ENCODE assay signal across 13 cellular contexts in genomic region chr11:107777094-107777493, GRCh38.
A peak's percentile ranks its signal among the peaks of the same experiment; 100 is the strongest.
DNase-seq lines count a peak whose midpoint lies in the region; ATAC-seq lines count a peak whose summit lies in the region.
"Had no signal": no experiment of that assay in that cellular context is flagged by ENCODE, and none has a peak within 500 bp of the region (broad histone marks: within the 10 kb centered on the region; RNA-seq: fewer than 3 reads in every experiment).

No MANE protein-coding gene starts in this region.

- H3K9me3 Mint-ChIP-seq in stimulated activated naive B cell treated with anti-CD40 and anti-IgM and Interleukin-4, amounts not matched to agents 10 μg/mL and 1 μg/mL and 100 μg/mL, for 72 hours: no peaks in the 10 kb centered on the region
- no peaks in the 10 kb centered on the region for H3K9me3 Mint-ChIP-seq in natural killer cell treated with Interleukin-12 subunit alpha and Interleukin-12 subunit beta and Interleukin-15 and Interleukin-18, amount 100 ng/mL, for 72 hours
- H3K9me3 Mint-ChIP-seq: central memory CD8-positive, alpha-beta T cell had no signal

- no peak overlapping the region for H3K27ac Mint-ChIP-seq in stimulated activated naive B cell treated with anti-CD40 and anti-IgM and Interleukin-4, amounts not matched to agents 10 μg/mL and 1 μg/mL and 100 μg/mL, for 72 hours
- no peak overlapping the region for H3K27ac Mint-ChIP-seq in natural killer cell treated with Interleukin-12 subunit alpha and Interleukin-12 subunit beta and Interleukin-15 and Interleukin-18, amount 100 ng/mL, for 72 hours
- H3K27ac Mint-ChIP-seq: activated CD8-positive, alpha-beta T cell treated with anti-CD3 and anti-CD28 coated beads, Interleukin-2, amount 10 ng/mL, durations not matched to agents 7 days and 5 days; mesothelial cell of epicardium had no signal

- peaks cover 4 to 9% of the 10 kb centered on the region in 2 donors for H3K4me1 Mint-ChIP-seq in stimulated activated naive B cell treated with anti-CD40 and anti-IgM and Interleukin-4, amounts not matched to agents 10 μg/mL and 1 μg/mL and 100 μg/mL, for 72 hours
- no peaks in the 10 kb centered on the region for H3K4me1 Mint-ChIP-seq in natural killer cell treated with Interleukin-12 subunit alpha and Interleukin-12 subunit beta and Interleukin-15 and Interleukin-18, amount 100 ng/mL, for 72 hours (ENCODE audit: low read depth in 2 of 2)
- H3K4me1 Mint-ChIP-seq: central memory CD8-positive, alpha-beta T cell had no signal

- no peaks in the 10 kb centered on the region for H3K36me3 Mint-ChIP-seq in stimulated activated naive B cell treated with anti-CD40 and anti-IgM and Interleukin-4, amounts not matched to agents 10 μg/mL and 1 μg/mL and 100 μg/mL, for 72 hours
- H3K36me3 Mint-ChIP-seq in natural killer cell treated with Interleukin-12 subunit alpha and Interleukin-12 subunit beta and Interleukin-15 and Interleukin-18, amount 100 ng/mL, for 72 hours: no peaks in the 10 kb centered on the region
- H3K36me3 Mint-ChIP-seq: mesothelial cell of epicardium had no signal

- no peak for DNase-seq in stimulated activated naive B cell treated with anti-CD40 and anti-IgM and Interleukin-4, amounts not matched to agents 10 μg/mL and 1 μg/mL and 100 μg/mL, for 72 hours
- no peak for DNase-seq in mucosa of gallbladder (ENCODE audit: low spot score)
- DNase-seq in KG1 (lab: John Stamatoyannopoulos, UW): no peak
- no peak for DNase-seq in natural killer cell treated with Interleukin-12 subunit alpha and Interleukin-12 subunit beta and Interleukin-15 and Interleukin-18, amount 100 ng/mL, for 72 hours (ENCODE audit: low spot score)
- DNase-seq: activated CD8-positive, alpha-beta T cell treated with anti-CD3 and anti-CD28 coated beads, Interleukin-2, amount 10 ng/mL, durations not matched to agents 7 days and 5 days; DMS 273 treated with DMSO at 0.1 percent for 48 hours; NCI-H2081; NCI-H524 treated with DMSO at 0.1 percent for 48 hours had no signal

- peaks cover 3 to 18% of the 10 kb centered on the region in 2 donors for H3K27me3 Mint-ChIP-seq in stimulated activated naive B cell treated with anti-CD40 and anti-IgM and Interleukin-4, amounts not matched to agents 10 μg/mL and 1 μg/mL and 100 μg/mL, for 72 hours
- H3K27me3 Mint-ChIP-seq in natural killer cell treated with Interleukin-12 subunit alpha and Interleukin-12 subunit beta and Interleukin-15 and Interleukin-18, amount 100 ng/mL, for 72 hours: peaks cover 7 to 11% of the 10 kb centered on the region in 2 donors

- ATAC-seq in GM18868 (IDR thresholded peaks at IDR 0.05; ENCODE audit: unreplicated experiment) (peak; percentile 92), GM21717 (IDR thresholded peaks at IDR 0.05; ENCODE audit: unreplicated experiment) (peak; percentile 56), HG03342 (IDR thresholded peaks at IDR 0.05; ENCODE audit: unreplicated experiment) (peak; percentile 63)
- ATAC-seq in stimulated activated naive B cell treated with anti-CD40 and anti-IgM and Interleukin-4, amounts not matched to agents 10 μg/mL and 1 μg/mL and 100 μg/mL, for 72 hours (replicated peaks): peak; percentile 76 to 80
- ATAC-seq in natural killer cell treated with Interleukin-12 subunit alpha and Interleukin-12 subunit beta and Interleukin-15 and Interleukin-18, amount 100 ng/mL, for 72 hours: no peak
- ATAC-seq: activated CD8-positive, alpha-beta T cell treated with anti-CD3 and anti-CD28 coated beads, Interleukin-2, amount 10 ng/mL, durations not matched to agents 7 days and 5 days had no signal

- H3K4me3 Mint-ChIP-seq in stimulated activated naive B cell treated with anti-CD40 and anti-IgM and Interleukin-4, amounts not matched to agents 10 μg/mL and 1 μg/mL and 100 μg/mL, for 72 hours: no peak overlapping the region
- no peak overlapping the region for H3K4me3 Mint-ChIP-seq in natural killer cell treated with Interleukin-12 subunit alpha and Interleukin-12 subunit beta and Interleukin-15 and Interleukin-18, amount 100 ng/mL, for 72 hours
- H3K4me3 Mint-ChIP-seq: activated CD8-positive, alpha-beta T cell treated with anti-CD3 and anti-CD28 coated beads, Interleukin-2, amount 10 ng/mL, durations not matched to agents 7 days and 5 days; central memory CD8-positive, alpha-beta T cell; mesothelial cell of epicardium had no signal

Comparison
In these comparisons a context has a peak if more than half of its experiments do, and no peak if none do; other contexts are left out.
1. ATAC-seq: peak in GM18868 (single experiment), GM21717 (single experiment), HG03342 (single experiment) and stimulated activated naive B cell treated with anti-CD40 and anti-IgM and Interleukin-4, amounts not matched to agents 10 μg/mL and 1 μg/mL and 100 μg/mL, for 72 hours (2 of 2); none in natural killer cell treated with Interleukin-12 subunit alpha and Interleukin-12 subunit beta and Interleukin-15 and Interleukin-18, amount 100 ng/mL, for 72 hours (0 of 2).